1 cellular context compared by ENCODE assay signal in the genomic region with DNA sequence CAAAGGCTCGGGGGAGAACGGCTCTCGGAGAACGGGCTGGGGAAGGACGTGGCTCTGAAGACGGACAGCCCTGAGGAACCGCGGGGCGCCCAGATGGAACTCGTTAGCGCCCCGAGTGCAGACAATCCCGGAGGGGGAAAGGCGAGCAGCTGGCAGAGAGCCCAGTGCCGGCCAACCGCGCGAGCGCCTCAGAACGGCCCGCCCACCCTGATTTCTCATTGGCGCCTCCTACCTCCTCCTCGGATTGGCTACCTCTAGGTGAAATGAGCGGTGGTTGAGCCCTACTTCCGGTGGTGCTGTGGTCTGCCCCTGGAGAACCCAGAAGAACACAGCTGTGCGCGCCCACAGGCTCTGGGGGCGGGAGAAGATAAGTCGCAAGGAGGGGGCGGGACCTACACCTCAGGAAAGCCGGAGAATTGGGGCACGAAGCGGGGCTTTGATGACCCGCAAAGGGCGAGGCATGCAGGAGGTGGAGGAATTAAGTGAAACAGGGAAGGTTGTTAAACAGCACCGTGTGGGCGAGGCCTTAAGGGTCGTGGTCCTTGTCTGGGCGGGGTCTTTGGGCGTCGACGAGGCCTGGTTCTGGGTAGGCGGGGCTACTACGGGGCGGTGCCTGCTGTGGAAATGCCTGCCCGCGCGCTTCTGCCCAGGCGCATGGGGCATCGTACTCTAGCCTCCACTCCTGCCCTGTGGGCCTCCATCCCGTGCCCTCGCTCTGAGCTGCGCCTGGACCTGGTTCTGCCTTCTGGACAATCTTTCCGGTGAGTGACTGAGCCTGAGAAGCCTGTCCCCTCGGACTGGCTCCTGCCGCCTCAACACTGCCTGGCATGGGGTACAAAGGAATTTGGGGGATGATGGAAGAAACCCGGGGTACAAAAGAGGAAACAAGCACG.
TF ChIP-seq lines count a peak whose summit lies in the region.

A gene (plus strand): TSS at position 290 of the 893 bp plus-strand sequence. CDS start 335 bp downstream, at position 625.

TF ChIP-seq in neural cell, 6 proteins besides CTCF, POLR2A, EP300 and RAD21 (continued from another document):
- TF ChIP-seq, protein P1, sequence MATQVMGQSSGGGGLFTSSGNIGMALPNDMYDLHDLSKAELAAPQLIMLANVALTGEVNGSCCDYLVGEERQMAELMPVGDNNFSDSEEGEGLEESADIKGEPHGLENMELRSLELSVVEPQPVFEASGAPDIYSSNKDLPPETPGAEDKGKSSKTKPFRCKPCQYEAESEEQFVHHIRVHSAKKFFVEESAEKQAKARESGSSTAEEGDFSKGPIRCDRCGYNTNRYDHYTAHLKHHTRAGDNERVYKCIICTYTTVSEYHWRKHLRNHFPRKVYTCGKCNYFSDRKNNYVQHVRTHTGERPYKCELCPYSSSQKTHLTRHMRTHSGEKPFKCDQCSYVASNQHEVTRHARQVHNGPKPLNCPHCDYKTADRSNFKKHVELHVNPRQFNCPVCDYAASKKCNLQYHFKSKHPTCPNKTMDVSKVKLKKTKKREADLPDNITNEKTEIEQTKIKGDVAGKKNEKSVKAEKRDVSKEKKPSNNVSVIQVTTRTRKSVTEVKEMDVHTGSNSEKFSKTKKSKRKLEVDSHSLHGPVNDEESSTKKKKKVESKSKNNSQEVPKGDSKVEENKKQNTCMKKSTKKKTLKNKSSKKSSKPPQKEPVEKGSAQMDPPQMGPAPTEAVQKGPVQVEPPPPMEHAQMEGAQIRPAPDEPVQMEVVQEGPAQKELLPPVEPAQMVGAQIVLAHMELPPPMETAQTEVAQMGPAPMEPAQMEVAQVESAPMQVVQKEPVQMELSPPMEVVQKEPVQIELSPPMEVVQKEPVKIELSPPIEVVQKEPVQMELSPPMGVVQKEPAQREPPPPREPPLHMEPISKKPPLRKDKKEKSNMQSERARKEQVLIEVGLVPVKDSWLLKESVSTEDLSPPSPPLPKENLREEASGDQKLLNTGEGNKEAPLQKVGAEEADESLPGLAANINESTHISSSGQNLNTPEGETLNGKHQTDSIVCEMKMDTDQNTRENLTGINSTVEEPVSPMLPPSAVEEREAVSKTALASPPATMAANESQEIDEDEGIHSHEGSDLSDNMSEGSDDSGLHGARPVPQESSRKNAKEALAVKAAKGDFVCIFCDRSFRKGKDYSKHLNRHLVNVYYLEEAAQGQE (IDR thresholded peaks at IDR 0.05; ENCODE audit: borderline replicate concordance): peak; percentile 88
- no peak for TF ChIP-seq EZH2 (IDR thresholded peaks at IDR 0.05; ENCODE audit: borderline replicate concordance, insufficient read depth, low read length, poor library complexity, severe bottlenecking)
